Comparison of ENCODE assay signal across 15 cellular contexts in the genomic region with DNA sequence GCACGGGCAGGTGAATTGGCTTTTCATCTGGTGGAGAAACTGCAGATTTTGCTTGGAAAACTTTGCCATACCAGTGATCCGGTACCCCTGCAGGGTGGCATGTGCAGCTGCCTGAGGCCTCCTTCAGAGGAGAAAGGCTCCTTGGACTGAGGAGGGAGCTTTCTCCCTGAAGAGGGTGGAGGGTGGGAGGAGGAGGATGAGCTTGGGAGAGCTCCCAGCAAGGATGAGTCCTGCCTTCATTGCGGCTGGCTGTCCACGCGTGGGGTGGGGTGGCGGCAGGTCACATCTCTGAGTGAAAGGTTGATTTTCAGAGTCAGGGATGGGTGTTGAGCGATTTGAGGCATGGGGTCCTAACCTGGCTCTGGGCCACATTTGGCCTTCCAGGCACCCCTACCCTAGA.
"Had no signal": no experiment of that assay in that cellular context is flagged by ENCODE, and none has a peak within 500 bp of the region (broad histone marks: within the 10 kb centered on the region; RNA-seq: fewer than 3 reads in every experiment).

No MANE protein-coding gene starts in this region.

- H3K4me1 Mint-ChIP-seq: stimulated activated naive B cell treated with anti-CD40 and anti-IgM and Interleukin-4, amounts not matched to agents 10 μg/mL and 1 μg/mL and 100 μg/mL, for 72 hours; stimulated activated naive CD8-positive, alpha-beta T cell treated with anti-CD3 and anti-CD28 coated beads, Interleukin-15, amount 100 ng/mL, for 72 hours had no signal

- H3K9me3 ChIP-seq: neutrophil, psoas muscle, right lobe of liver had no signal

- H3K4me3 ChIP-seq: hepatocyte, psoas muscle, right lobe of liver had no signal

- H3K27ac ChIP-seq: hepatocyte, neutrophil, psoas muscle, right lobe of liver had no signal

- ATAC-seq: naive thymus-derived CD4-positive, alpha-beta T cell; psoas muscle; right lobe of liver; stimulated activated naive B cell treated with anti-CD40 and anti-IgM and Interleukin-4, amounts not matched to agents 10 μg/mL and 1 μg/mL and 100 μg/mL, for 72 hours; stimulated activated naive CD8-positive, alpha-beta T cell treated with anti-CD3 and anti-CD28 coated beads, Interleukin-15, amount 100 ng/mL, for 72 hours had no signal

- H3K36me3 Mint-ChIP-seq: stimulated activated naive B cell treated with anti-CD40 and anti-IgM and Interleukin-4, amounts not matched to agents 10 μg/mL and 1 μg/mL and 100 μg/mL, for 72 hours had no signal

- H3K27me3 Mint-ChIP-seq: naive thymus-derived CD4-positive, alpha-beta T cell; stimulated activated naive B cell treated with anti-CD40 and anti-IgM and Interleukin-4, amounts not matched to agents 10 μg/mL and 1 μg/mL and 100 μg/mL, for 72 hours; stimulated activated naive CD8-positive, alpha-beta T cell treated with anti-CD3 and anti-CD28 coated beads, Interleukin-15, amount 100 ng/mL, for 72 hours had no signal

- H3K4me2 ChIP-seq: hepatocyte had no signal

- H3K9me3 Mint-ChIP-seq: naive thymus-derived CD4-positive, alpha-beta T cell; nephron progenitor cell; stimulated activated naive B cell treated with anti-CD40 and anti-IgM and Interleukin-4, amounts not matched to agents 10 μg/mL and 1 μg/mL and 100 μg/mL, for 72 hours; stimulated activated naive CD8-positive, alpha-beta T cell treated with anti-CD3 and anti-CD28 coated beads, Interleukin-15, amount 100 ng/mL, for 72 hours had no signal

- H3K4me1 ChIP-seq: psoas muscle, right lobe of liver had no signal

- H3K4me3 Mint-ChIP-seq: naive thymus-derived CD4-positive, alpha-beta T cell; nephron progenitor cell; stimulated activated naive B cell treated with anti-CD40 and anti-IgM and Interleukin-4, amounts not matched to agents 10 μg/mL and 1 μg/mL and 100 μg/mL, for 72 hours; stimulated activated naive CD8-positive, alpha-beta T cell treated with anti-CD3 and anti-CD28 coated beads, Interleukin-15, amount 100 ng/mL, for 72 hours had no signal

- H3K27me3 ChIP-seq: hepatocyte, neutrophil, right lobe of liver had no signal

- DNase-seq: erythroblast; foreskin melanocyte; kidney glomerular epithelial cell; naive thymus-derived CD4-positive, alpha-beta T cell; nephron progenitor cell; psoas muscle; right lobe of liver; stimulated activated CD4-positive, alpha-beta T cell treated with anti-CD3 and anti-CD28 coated beads, Interleukin-4, amount 100 ng/mL, for 1 hour; stimulated activated CD8-positive, alpha-beta memory T cell treated with anti-CD3 and anti-CD28 coated beads, Interleukin-4, amount 100 ng/mL, for 48 hours; stimulated activated naive B cell treated with anti-CD40 and anti-IgM and Interleukin-4, amounts not matched to agents 10 μg/mL and 1 μg/mL and 100 μg/mL, for 72 hours; stimulated activated naive CD8-positive, alpha-beta T cell treated with anti-CD3 and anti-CD28 coated beads, Interleukin-15, amount 100 ng/mL, for 72 hours; trophoblast cell had no signal

- H2AFZ ChIP-seq: hepatocyte had no signal

- H3K79me2 ChIP-seq: hepatocyte had no signal

- H3K36me3 ChIP-seq: right lobe of liver had no signal

- H3K27ac Mint-ChIP-seq: nephron progenitor cell; stimulated activated naive B cell treated with anti-CD40 and anti-IgM and Interleukin-4, amounts not matched to agents 10 μg/mL and 1 μg/mL and 100 μg/mL, for 72 hours had no signal

- FAIRE-seq: endothelial cell of umbilical vein had no signal
